Comparison of ENCODE assay signal across 26 cellular contexts in the genomic region with DNA sequence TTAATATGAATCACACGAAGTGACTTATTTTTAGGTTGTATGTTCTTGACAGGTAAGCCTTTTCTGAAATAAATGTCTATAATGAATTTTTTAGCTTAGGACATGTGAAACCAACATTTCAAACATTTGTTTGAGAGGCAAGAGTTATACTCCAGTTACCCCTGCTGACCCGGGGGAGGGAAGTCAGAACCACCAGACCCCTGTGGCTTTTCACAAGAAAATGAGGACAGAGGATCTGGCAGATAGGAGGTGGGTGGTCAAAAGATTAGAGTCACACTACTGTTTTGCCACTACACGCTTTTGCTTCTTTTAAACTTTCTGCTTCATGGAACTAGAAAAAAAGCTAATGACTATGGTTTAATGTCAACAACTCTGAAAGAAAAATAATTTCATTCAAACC. TPM values are rescaled to one million over a fixed set of nuclear protein-coding genes. Genes with fewer than 3 reads are reported as not detected.
DNase-seq lines count a peak whose midpoint lies in the region; ATAC-seq and TF ChIP-seq lines count a peak whose summit lies in the region.
"Had no signal": no experiment of that assay in that cellular context is flagged by ENCODE, and none has a peak within 500 bp of the region (broad histone marks: within the 10 kb centered on the region; RNA-seq: fewer than 3 reads in every experiment).

No MANE protein-coding gene starts in this region.

- 48% methylated on average over 3 of the region's 3 CpGs for WGBS in right lobe of liver (ENCODE audit: insufficient coverage, low coverage, low lambda C conversion rate, missing lambda C conversion rate)

- ATAC-seq in foreskin keratinocyte = no peak
- no peak for ATAC-seq in right lobe of liver
- ATAC-seq: psoas muscle had no signal

- H3K4me1 ChIP-seq in HEK293 (ENCODE audit: control insufficient read depth, insufficient read depth, low read length) (peaks cover 19% of the 10 kb centered on the region), foreskin keratinocyte (peaks cover 31% of the 10 kb centered on the region), right lobe of liver (no peaks in the 10 kb centered on the region)
- H3K4me1 ChIP-seq: psoas muscle, transverse colon had no signal

- H3K27ac Mint-ChIP-seq in mesothelial cell of epicardium = peak overlapping the region; percentile 73
- H3K27ac Mint-ChIP-seq in activated CD4-positive, alpha-beta T cell treated with anti-CD3 and anti-CD28 coated beads, Interleukin-2, amount 10 ng/mL, durations not matched to agents 7 days and 5 days = no peak overlapping the region
- H3K27ac Mint-ChIP-seq: activated B cell treated with CpG ODN at 0.5 μM for 24 hours; activated CD4-positive, alpha-beta memory T cell treated with anti-CD3 and anti-CD28 coated beads for 36 hours; activated naive CD8-positive, alpha-beta T cell treated with anti-CD3 and anti-CD28 coated beads, Interleukin-2, amount 10 ng/mL, durations not matched to agents 7 days and 5 days; CD14-positive monocyte had no signal

- TF ChIP-seq POLR2A in right lobe of liver (IDR thresholded peaks at IDR 0.05) = no peak

- H3K4me1 Mint-ChIP-seq in mesothelial cell of epicardium = peaks cover 37% of the 10 kb centered on the region
- H3K4me1 Mint-ChIP-seq in activated CD4-positive, alpha-beta T cell treated with anti-CD3 and anti-CD28 coated beads, Interleukin-2, amount 10 ng/mL, durations not matched to agents 7 days and 5 days = no peaks in the 10 kb centered on the region
- H3K4me1 Mint-ChIP-seq: activated B cell treated with CpG ODN at 0.5 μM for 24 hours, CD14-positive monocyte had no signal

- H3K36me3 Mint-ChIP-seq in mesothelial cell of epicardium = no peaks in the 10 kb centered on the region
- H3K36me3 Mint-ChIP-seq in activated CD4-positive, alpha-beta T cell treated with anti-CD3 and anti-CD28 coated beads, Interleukin-2, amount 10 ng/mL, durations not matched to agents 7 days and 5 days (ENCODE audit: low read depth) = no peaks in the 10 kb centered on the region
- H3K36me3 Mint-ChIP-seq: activated CD4-positive, alpha-beta memory T cell treated with anti-CD3 and anti-CD28 coated beads for 36 hours; activated naive CD8-positive, alpha-beta T cell treated with anti-CD3 and anti-CD28 coated beads, Interleukin-2, amount 10 ng/mL, durations not matched to agents 7 days and 5 days; CD14-positive monocyte had no signal

- intact Hi-C loops in right lobe of liver (cut with DNase I) = no loop called here

- no peak overlapping the region for H3K4me3 Mint-ChIP-seq in mesothelial cell of epicardium
- no peak overlapping the region for H3K4me3 Mint-ChIP-seq in activated CD4-positive, alpha-beta T cell treated with anti-CD3 and anti-CD28 coated beads, Interleukin-2, amount 10 ng/mL, durations not matched to agents 7 days and 5 days
- H3K4me3 Mint-ChIP-seq: activated B cell treated with CpG ODN at 0.5 μM for 24 hours; activated CD4-positive, alpha-beta memory T cell treated with anti-CD3 and anti-CD28 coated beads for 36 hours; activated naive CD8-positive, alpha-beta T cell treated with anti-CD3 and anti-CD28 coated beads, Interleukin-2, amount 10 ng/mL, durations not matched to agents 7 days and 5 days; CD14-positive monocyte had no signal

- H3K27me3 ChIP-seq in foreskin keratinocyte (no peaks in the 10 kb centered on the region), right lobe of liver (no peaks in the 10 kb centered on the region)
- H3K27me3 ChIP-seq: transverse colon had no signal

- H3K27ac ChIP-seq in HEK293 (ENCODE audit: extremely low read depth, low read depth, low read length) (0 out of 2 replicates have a peak overlapping the region, but pooled peaks have one; percentile 42), foreskin keratinocyte (peak overlapping the region; percentile 78), right lobe of liver (no peak overlapping the region)
- H3K27ac ChIP-seq: psoas muscle, transverse colon had no signal

- peaks cover 5% of the 10 kb centered on the region for H3K9me3 Mint-ChIP-seq in mesothelial cell of epicardium
- H3K9me3 Mint-ChIP-seq in activated CD4-positive, alpha-beta T cell treated with anti-CD3 and anti-CD28 coated beads, Interleukin-2, amount 10 ng/mL, durations not matched to agents 7 days and 5 days = no peaks in the 10 kb centered on the region
- H3K9me3 Mint-ChIP-seq: activated B cell treated with CpG ODN at 0.5 μM for 24 hours; activated CD4-positive, alpha-beta memory T cell treated with anti-CD3 and anti-CD28 coated beads for 36 hours; activated naive CD8-positive, alpha-beta T cell treated with anti-CD3 and anti-CD28 coated beads, Interleukin-2, amount 10 ng/mL, durations not matched to agents 7 days and 5 days had no signal

- CTCF ChIA-PET in HEK293 (lab: Yijun Ruan, JAX) = interaction anchor here (0.6 kb wide), 1 partner anchor 58 kb away, joined by 4 read pairs; no protein-coding TSS in a partner anchor
- CTCF ChIA-PET in activated CD4-positive, alpha-beta T cell treated with anti-CD3 and anti-CD28 coated beads, Interleukin-2, amount 10 ng/mL, durations not matched to agents 7 days and 5 days (lab: Charles Lee) = no interaction called here

- POLR2A ChIA-PET in HEK293 (lab: Yijun Ruan, JAX) = interaction anchor here (1.1 kb wide), 1 partner anchor 15 kb away, joined by 8 read pairs; no protein-coding TSS in a partner anchor
- POLR2A ChIA-PET in activated CD4-positive, alpha-beta T cell treated with anti-CD3 and anti-CD28 coated beads, Interleukin-2, amount 10 ng/mL, durations not matched to agents 7 days and 5 days (lab: Charles Lee) = no interaction called here

- H3K9me3 ChIP-seq in HEK293 (ENCODE audit: control insufficient read depth, insufficient read depth, low read depth, low read length) = no peaks in the 10 kb centered on the region
- H3K9me3 ChIP-seq in right lobe of liver = no peaks in the 10 kb centered on the region
- H3K9me3 ChIP-seq: psoas muscle, SK-N-SH, transverse colon had no signal

- no peaks in the 10 kb centered on the region for H3K27me3 Mint-ChIP-seq in mesothelial cell of epicardium (ENCODE audit: low read depth)
- H3K27me3 Mint-ChIP-seq in activated CD4-positive, alpha-beta T cell treated with anti-CD3 and anti-CD28 coated beads, Interleukin-2, amount 10 ng/mL, durations not matched to agents 7 days and 5 days = peaks cover 26% of the 10 kb centered on the region

- H3K36me3 ChIP-seq in HEK293 (ENCODE audit: control insufficient read depth in 2 of 2, insufficient read depth in 1 of 2, low read length in 2 of 2) (no peaks in the 10 kb centered on the region), right lobe of liver (no peaks in the 10 kb centered on the region)
- H3K36me3 ChIP-seq: transverse colon had no signal

- TF ChIP-seq CTCF in HEK293 (tag by site-specific recombination; IDR thresholded peaks at IDR 0.05) (no peak), foreskin keratinocyte (conservative IDR thresholded peaks at IDR 0.05) (no peak), mesothelial cell of epicardium (IDR thresholded peaks at IDR 0.05; ENCODE audit: unreplicated experiment) (no peak), right lobe of liver (IDR thresholded peaks at IDR 0.05) (no peak)

- H3K4me3 ChIP-seq in HEK293 (ENCODE audit: low read depth, low read length) = no peak overlapping the region
- no peak overlapping the region for H3K4me3 ChIP-seq in right lobe of liver
- H3K4me3 ChIP-seq: lung, psoas muscle, transverse colon had no signal

- DNase-seq in OCI-M1 (lab: John Stamatoyannopoulos, UW) = peak; percentile 65
- DNase-seq in foreskin keratinocyte = no peak
- DNase-seq in mesothelial cell of epicardium (ENCODE audit: low spot score in 2 of 2, unreplicated experiment in 2 of 2) = no peak
- no peak for DNase-seq in right lobe of liver
- DNase-seq in NCI-H187 treated with DMSO at 0.1 percent for 48 hours (lab: John Stamatoyannopoulos, UW) = no peak
- no peak for DNase-seq in activated CD4-positive, alpha-beta T cell treated with anti-CD3 and anti-CD28 coated beads, Interleukin-2, amount 10 ng/mL, durations not matched to agents 7 days and 5 days
- DNase-seq: activated B cell treated with CpG ODN at 0.5 μM for 24 hours; activated CD4-positive, alpha-beta memory T cell treated with anti-CD3 and anti-CD28 coated beads for 36 hours; activated CD8-positive, alpha-beta memory T cell treated with anti-CD3 and anti-CD28 coated beads, Interleukin-2, amount 50 U/mL, for 48 hours; activated naive CD8-positive, alpha-beta T cell treated with anti-CD3 and anti-CD28 coated beads, Interleukin-2, amount 10 ng/mL, durations not matched to agents 7 days and 5 days; effector CD8-positive, alpha-beta T cell; KBM-7; kidney; MM.1S; NCI-H1436; nucleus accumbens; psoas muscle; RPMI8226; SK-N-SH; stimulated activated CD8-positive, alpha-beta memory T cell treated with anti-CD3 and anti-CD28 coated beads, Interleukin-4, amount 100 ng/mL, for 48 hours; T-helper 2 cell; transverse colon had no signal

TF ChIP-seq in HEK293, 187 proteins besides CTCF, POLR2A, EP300 and RAD21:
- TF ChIP-seq ZNF112 (tag by site-specific recombination; IDR thresholded peaks at IDR 0.05) (no peak), ZIC2 (tag by site-specific recombination; IDR thresholded peaks at IDR 0.05) (peak; percentile 23)

RNA-seq across cellular contexts. Expression of a gene that starts 27.5 kb away (rescaled TPM):
- total RNA-seq in foreskin keratinocyte (2.8 and 3.3 TPM in 2 replicates), mesothelial cell of epicardium (1.1 to 1.3 TPM (median 1.2 TPM) in 3 replicates), right lobe of liver (not detected)
- polyA plus RNA-seq in foreskin keratinocyte = 1.4 and 2.0 TPM in 2 replicates
- total RNA-seq in activated CD4-positive, alpha-beta T cell treated with anti-CD3 and anti-CD28 coated beads, Interleukin-2, amount 10 ng/mL, durations not matched to agents 7 days and 5 days = not detected
- total RNA-seq: activated B cell treated with CpG ODN at 0.5 μM for 24 hours; activated CD4-positive, alpha-beta memory T cell treated with anti-CD3 and anti-CD28 coated beads for 36 hours; activated naive CD8-positive, alpha-beta T cell treated with anti-CD3 and anti-CD28 coated beads, Interleukin-2, amount 10 ng/mL, durations not matched to agents 7 days and 5 days; frontal cortex; kidney had no signal
- polyA plus RNA-seq: CD14-positive monocyte, SK-N-SH had no signal

Comparison
In these comparisons a context has a peak if more than half of its experiments do, and no peak if none do; other contexts are left out.
1. H3K27ac ChIP-seq: peak in HEK293 (single experiment) and foreskin keratinocyte (single experiment); none in right lobe of liver (0 of 3).